In genomic region chr20:16095241-16095640, GRCh38 we compare ENCODE assay signal across 34 cellular contexts.
"Had no signal": no experiment of that assay in that cellular context is flagged by ENCODE, and none has a peak within 500 bp of the region (broad histone marks: within the 10 kb centered on the region; RNA-seq: fewer than 3 reads in every experiment).

No MANE protein-coding gene starts in this region.

- H3K27ac Mint-ChIP-seq: activated CD4-positive, alpha-beta T cell treated with anti-CD3 and anti-CD28 coated beads, Interleukin-2, amount 10 ng/mL, durations not matched to agents 24 days and 14 days; activated CD8-positive, alpha-beta T cell treated with anti-CD3 and anti-CD28 coated beads for 36 hours; activated naive CD8-positive, alpha-beta T cell treated with anti-CD3 and anti-CD28 coated beads for 36 hours; activated T-cell treated with anti-CD3 and anti-CD28 coated beads, Interleukin-2, amount 50 U/mL, for 72 hours; activated T-helper 17 cell treated with anti-CD3 and anti-CD28 coated beads, Interleukin-2, amount 50 U/mL, for 72 hours had no signal

- ATAC-seq: activated CD8-positive, alpha-beta T cell treated with anti-CD3 and anti-CD28 coated beads for 36 hours; activated T-cell treated with anti-CD3 and anti-CD28 coated beads, Interleukin-2, amount 50 U/mL, for 72 hours; activated T-helper 17 cell treated with anti-CD3 and anti-CD28 coated beads, Interleukin-2, amount 50 U/mL, for 72 hours; PC-3 had no signal

- H3K9me3 Mint-ChIP-seq: activated CD4-positive, alpha-beta T cell treated with anti-CD3 and anti-CD28 coated beads, Interleukin-2, amount 10 ng/mL, durations not matched to agents 24 days and 14 days; activated CD8-positive, alpha-beta T cell treated with anti-CD3 and anti-CD28 coated beads for 36 hours; activated naive CD8-positive, alpha-beta T cell treated with anti-CD3 and anti-CD28 coated beads for 36 hours; activated T-helper 17 cell treated with anti-CD3 and anti-CD28 coated beads, Interleukin-2, amount 50 U/mL, for 72 hours had no signal

- H3K4me3 Mint-ChIP-seq: activated CD4-positive, alpha-beta T cell treated with anti-CD3 and anti-CD28 coated beads, Interleukin-2, amount 10 ng/mL, durations not matched to agents 24 days and 14 days; activated CD8-positive, alpha-beta T cell treated with anti-CD3 and anti-CD28 coated beads for 36 hours; activated naive CD8-positive, alpha-beta T cell treated with anti-CD3 and anti-CD28 coated beads for 36 hours; activated T-cell treated with anti-CD3 and anti-CD28 coated beads, Interleukin-2, amount 50 U/mL, for 72 hours; activated T-helper 17 cell treated with anti-CD3 and anti-CD28 coated beads, Interleukin-2, amount 50 U/mL, for 72 hours; central memory CD8-positive, alpha-beta T cell had no signal

- H3K9me3 ChIP-seq: MG63, Peyer's patch had no signal

- H3K4me3 ChIP-seq: cardiac muscle cell, MG63, Peyer's patch had no signal

- H3K4me1 ChIP-seq: Peyer's patch had no signal

- H3K27me3 ChIP-seq: brain microvascular endothelial cell, cardiac muscle cell, MG63, Peyer's patch had no signal

- H3K4me1 Mint-ChIP-seq: activated CD4-positive, alpha-beta T cell treated with anti-CD3 and anti-CD28 coated beads, Interleukin-2, amount 10 ng/mL, durations not matched to agents 24 days and 14 days; activated naive CD8-positive, alpha-beta T cell treated with anti-CD3 and anti-CD28 coated beads for 36 hours; activated T-helper 17 cell treated with anti-CD3 and anti-CD28 coated beads, Interleukin-2, amount 50 U/mL, for 72 hours; central memory CD8-positive, alpha-beta T cell had no signal

- H3K27ac ChIP-seq: brain microvascular endothelial cell, cardiac muscle cell, Peyer's patch, WERI-Rb-1 had no signal

- DNase-seq: activated CD4-positive, alpha-beta T cell treated with anti-CD3 and anti-CD28 coated beads, Interleukin-2, amount 10 ng/mL, durations not matched to agents 24 days and 14 days; activated CD4-positive, alpha-beta T cell treated with anti-CD3 and anti-CD28 coated beads, Interleukin-2, amount 50 U/mL, for 4 hours; activated CD4-positive, CD25-positive, alpha-beta regulatory T cell; activated CD8-positive, alpha-beta T cell treated with anti-CD3 and anti-CD28 coated beads for 36 hours; activated effector memory CD4-positive, alpha-beta T cell treated with anti-CD3 and anti-CD28 coated beads, Interleukin-2, amount 50 U/mL, for 16 hours; activated naive CD4-positive, alpha-beta T cell; activated naive CD4-positive, alpha-beta T cell treated with anti-CD3 and anti-CD28 coated beads, Interleukin-2, amount 50 U/mL, for 16 hours; activated naive CD8-positive, alpha-beta T cell treated with anti-CD3 and anti-CD28 coated beads for 36 hours; activated T-cell treated with anti-CD3 and anti-CD28 coated beads, Interleukin-2, amount 50 U/mL, for 1 hour; activated T-cell treated with anti-CD3 and anti-CD28 coated beads, Interleukin-2, amount 50 U/mL, for 72 hours; amniotic stem cell; aorta; brain microvascular endothelial cell; Kasumi-1; KBM-7; MG63; NCI-H1048; NCI-H1436 treated with DMSO at 0.1 percent for 48 hours; NCI-H1694 treated with DMSO at 0.1 percent for 48 hours; NCI-H2029; NCI-H345; NCI-H510A treated with DMSO at 0.1 percent for 48 hours; NCI-H526 treated with DMSO at 0.1 percent for 48 hours; NCI-H774; PC-3; Peyer's patch; RPMI8226; SW 1271; T-helper 1 cell; T1000; WERI-Rb-1 had no signal

- H3K27me3 Mint-ChIP-seq: activated CD4-positive, alpha-beta T cell treated with anti-CD3 and anti-CD28 coated beads, Interleukin-2, amount 10 ng/mL, durations not matched to agents 24 days and 14 days; activated CD8-positive, alpha-beta T cell treated with anti-CD3 and anti-CD28 coated beads for 36 hours; activated naive CD8-positive, alpha-beta T cell treated with anti-CD3 and anti-CD28 coated beads for 36 hours; activated T-helper 17 cell treated with anti-CD3 and anti-CD28 coated beads, Interleukin-2, amount 50 U/mL, for 72 hours; central memory CD8-positive, alpha-beta T cell had no signal

- H3K36me3 Mint-ChIP-seq: activated naive CD8-positive, alpha-beta T cell treated with anti-CD3 and anti-CD28 coated beads for 36 hours had no signal

- H3K36me3 ChIP-seq: brain microvascular endothelial cell, cardiac muscle cell, MG63, Peyer's patch, WERI-Rb-1 had no signal
